17 cellular contexts compared by ENCODE assay signal in the genomic region with DNA sequence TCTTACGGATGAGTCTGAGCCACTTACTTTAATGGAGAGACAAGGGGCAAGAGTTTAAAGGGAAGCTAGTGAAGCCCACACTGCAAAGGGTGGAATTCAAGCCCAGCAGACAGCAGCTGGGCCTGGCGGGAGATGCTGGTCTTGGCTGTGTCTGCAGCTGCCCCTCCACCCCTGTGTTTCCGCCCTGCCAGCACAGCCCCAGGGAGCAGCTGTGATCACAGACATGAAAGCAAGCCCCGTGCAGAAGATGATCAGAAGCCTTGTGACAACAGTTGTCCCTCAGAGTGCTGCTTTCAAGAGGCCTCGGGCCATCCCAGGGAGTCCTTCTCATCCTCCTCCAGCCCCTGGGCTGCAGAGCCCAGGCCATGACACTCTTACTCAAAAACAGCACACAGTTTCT. TPM values are rescaled to one million over a fixed set of nuclear protein-coding genes. Genes with fewer than 3 reads are reported as not detected.
DNase-seq lines count a peak whose midpoint lies in the region; ATAC-seq and TF ChIP-seq lines count a peak whose summit lies in the region.
"Had no signal": no experiment of that assay in that cellular context is flagged by ENCODE, and none has a peak within 500 bp of the region (broad histone marks: within the 10 kb centered on the region; RNA-seq: fewer than 3 reads in every experiment).

No MANE protein-coding gene starts in this region.

- H3K9me3 ChIP-seq in left ventricle myocardium inferior (replicated peaks) (no peaks in the 10 kb centered on the region), stomach (no peaks in the 10 kb centered on the region)
- H3K9me3 ChIP-seq: gastroesophageal sphincter had no signal

- DNase-seq in left ventricle myocardium superior: no peak
- DNase-seq in left ventricle myocardium inferior: no peak
- peak in 50 of 58 donors; percentile 13 to 79 (median 54) for DNase-seq in anterior cingulate cortex (lab: John Stamatoyannopoulos, UW)
- no peak for DNase-seq in stomach
- no peak for DNase-seq in activated naive CD4-positive, alpha-beta T cell treated with Interleukin-2 at 50 U/mL for 16 hours
- no peak for DNase-seq in NCI-H2227 (lab: John Stamatoyannopoulos, UW; ENCODE audit: unreplicated experiment)
- DNase-seq: AML-193; IMR-90; kidney glomerular epithelial cell; NCI-H1436; stimulated activated CD4-positive, alpha-beta T cell treated with anti-CD3 and anti-CD28 coated beads, Interleukin-1b, Interleukin-23, amount 100 ng/mL, for 48 hours; stimulated activated CD8-positive, alpha-beta memory T cell treated with anti-CD3 and anti-CD28 coated beads, Interleukin-4, amount 100 ng/mL, for 48 hours had no signal

- no peak overlapping the region for H3K27ac ChIP-seq in left ventricle myocardium inferior (replicated peaks)
- H3K27ac ChIP-seq in layer of hippocampus (ENCODE audit: low read depth, low read length): peak overlapping the region; percentile 48
- H3K27ac ChIP-seq in temporal lobe (ENCODE audit: low read depth, low read length): peak overlapping the region; percentile 54
- H3K27ac ChIP-seq in stomach: no peak overlapping the region
- H3K27ac ChIP-seq: gastroesophageal sphincter, SK-N-MC had no signal

- no peak for TF ChIP-seq POLR2A in stomach (IDR thresholded peaks at IDR 0.05)

- TF ChIP-seq CTCF in left ventricle myocardium inferior (IDR thresholded peaks at IDR 0.05; ENCODE audit: borderline replicate concordance): no peak
- no peak for TF ChIP-seq CTCF in stomach (IDR thresholded peaks at IDR 0.05)

- H3K27me3 ChIP-seq in left ventricle myocardium inferior (ENCODE audit: low read depth) (peaks cover 81% of the 10 kb centered on the region), layer of hippocampus (ENCODE audit: control insufficient read depth, insufficient read depth, low read length) (no peaks in the 10 kb centered on the region), stomach (peaks cover 0 to 65% (median 10%) of the 10 kb centered on the region in 3 donors)

- ATAC-seq in left ventricle myocardium superior: peak; percentile 48
- ATAC-seq: gastroesophageal sphincter had no signal

- H3K36me3 ChIP-seq in left ventricle myocardium inferior (no peaks in the 10 kb centered on the region), stomach (no peaks in the 10 kb centered on the region)
- H3K36me3 ChIP-seq: gastroesophageal sphincter had no signal

- H3K4me1 ChIP-seq in left ventricle myocardium inferior (no peaks in the 10 kb centered on the region), stomach (no peaks in the 10 kb centered on the region)
- H3K4me1 ChIP-seq: gastroesophageal sphincter had no signal

- H3K4me3 ChIP-seq in left ventricle myocardium inferior (no peak overlapping the region), stomach (no peak overlapping the region)
- H3K4me3 ChIP-seq: gastroesophageal sphincter, SK-N-MC had no signal

- intact Hi-C loops in left ventricle myocardium superior (cut with micrococcal nuclease): no loop called here
- intact Hi-C loops in left ventricle myocardium inferior (cut with micrococcal nuclease): no loop called here
- intact Hi-C loops in stomach (cut with DNase I; ENCODE audit: low total_unique reads): no loop called here

- 20 to 56% (median 34%) methylated on average over 5 of the region's 5 CpGs for WGBS in stomach, 5 donors

- no peak for TF ChIP-seq EP300 in stomach (IDR thresholded peaks at IDR 0.05)

RNA-seq across cellular contexts. Expression of a gene that starts 24.2 kb away (rescaled TPM):
- total RNA-seq in left ventricle myocardium superior: 0.62 TPM
- 0.77 TPM for total RNA-seq in left ventricle myocardium inferior
- total RNA-seq in temporal lobe: 54.6 TPM
- total RNA-seq in stomach: 1 to 10 TPM in 1 of 5 donors, under 1 TPM in 1, not detected in 3; 0.29 to 2.8 TPM
- 1 to 10 TPM in 1 of 3 donors, not detected in 2; 5.6 TPM for polyA plus RNA-seq in stomach
- total RNA-seq: IMR-90, renal cortical epithelial cell had no signal

Comparison
In these comparisons a context has a peak if more than half of its experiments do, and no peak if none do; other contexts are left out.
1. DNase-seq: peak in anterior cingulate cortex (50 of 58); none in left ventricle myocardium superior (single experiment), left ventricle myocardium inferior (single experiment), stomach (single experiment), activated naive CD4-positive, alpha-beta T cell treated with Interleukin-2 at 50 U/mL for 16 hours (single experiment) and NCI-H2227 (single experiment).
2. H3K27ac ChIP-seq: peak in layer of hippocampus (single experiment) and temporal lobe (single experiment); none in left ventricle myocardium inferior (single experiment) and stomach (0 of 5).
3. RNA of a gene that starts 24.2 kb away (total RNA-seq): 54.6 TPM in temporal lobe (single experiment); 0.77 TPM in left ventricle myocardium inferior (single experiment), 0.62 TPM in left ventricle myocardium superior (single experiment) and 0.29 to 2.8 TPM in stomach; every median in the first group is over 10 times any median in the second.